11 cellular contexts compared by ENCODE assay signal in genomic region chr1:44786841-44787426, GRCh38. TPM values are rescaled to one million over a fixed set of nuclear protein-coding genes. Genes with fewer than 3 reads are reported as not detected.
DNase-seq lines count a peak whose midpoint lies in the region; ATAC-seq and TF ChIP-seq lines count a peak whose summit lies in the region.
"Had no signal": no experiment of that assay in that cellular context is flagged by ENCODE, and none has a peak within 500 bp of the region (broad histone marks: within the 10 kb centered on the region; RNA-seq: fewer than 3 reads in every experiment).

No MANE protein-coding gene starts in this region.

- BruUV-seq in PC-9 (replicated peaks; lab: Mats Ljungman, UMichigan): no TSS peak

- TF ChIP-seq EP300 in esophagus muscularis mucosa (IDR thresholded peaks at IDR 0.05) (no peak), sigmoid colon (IDR thresholded peaks at IDR 0.05) (no peak)

- H3K27ac ChIP-seq in PC-9: no peak overlapping the region
- peak overlapping the region; percentile 55 to 70 (median 64) for H3K27ac ChIP-seq in esophagus muscularis mucosa (replicated peaks in 1 of 4)
- peak overlapping the region; percentile 41 to 70 (median 64) for H3K27ac ChIP-seq in sigmoid colon
- H3K27ac ChIP-seq: SK-N-MC had no signal

- H2AFZ ChIP-seq in PC-9: no peak overlapping the region

- H3K36me3 ChIP-seq in ES-I3 (ENCODE audit: insufficient read depth, low read length): no peaks in the 10 kb centered on the region
- no peaks in the 10 kb centered on the region; the same call in 1 of the 2 replicates for H3K36me3 ChIP-seq in PC-9 (ENCODE audit: low read depth)
- H3K36me3 ChIP-seq in esophagus muscularis mucosa: peaks cover 0 to under 1% (median 0%) of the 10 kb centered on the region in 4 donors
- H3K36me3 ChIP-seq in sigmoid colon: peaks cover 0 to under 1% (median 0%) of the 10 kb centered on the region in 4 donors

- POLR2A ChIA-PET in PC-9 (lab: Charles Lee; ENCODE audit: unreplicated experiment): interaction anchor here (0.6 to 0.7 kb wide), 2 partner anchors 480 to 1437 kb away, joined by 3 to 10 read pairs; no protein-coding TSS in a partner anchor

- ATAC-seq in GM18873 (IDR thresholded peaks at IDR 0.05; ENCODE audit: low FRiP score, unreplicated experiment): no peak

- no peaks in the 10 kb centered on the region for H4K20me1 ChIP-seq in PC-9 (ENCODE audit: insufficient read depth)

- H3K4me2 ChIP-seq in PC-9: peak overlapping the region; percentile 63; the same call in 1 of the 2 replicates

- intact Hi-C loops in PC-9 (cut with micrococcal nuclease; ENCODE audit: unreplicated experiment): no loop called here
- intact Hi-C loops in esophagus muscularis mucosa (cut with DNase I): loop anchor here (5.0 kb wide), 2 partner anchors 35 to 225 kb away; partner anchors contain the start of genes HECTD3 and UROD
- intact Hi-C loops in sigmoid colon (cut with DNase I): loop anchor here (1.0 to 5.0 kb wide), 3 partner anchors 35 to 225 kb away; partner anchors contain the start of genes HECTD3 and UROD

- DNase-seq in PC-9 (no peak), esophagus muscularis mucosa (ENCODE audit: extremely low spot score) (no peak), sigmoid colon (no peak), DMS79 treated with DMSO at 0.1 percent for 48 hours (lab: John Stamatoyannopoulos, UW) (no peak), NCI-H1436 treated with DMSO at 0.1 percent for 48 hours (lab: John Stamatoyannopoulos, UW) (no peak), EL (no peak)
- DNase-seq: NCI-H187 treated with DMSO at 0.1 percent for 48 hours had no signal

- TF ChIP-seq POLR2A in esophagus muscularis mucosa (IDR thresholded peaks at IDR 0.05; ENCODE audit: low read depth) (no peak), sigmoid colon (IDR thresholded peaks at IDR 0.05) (no peak)

- H3F3A ChIP-seq in PC-9 (ENCODE audit: insufficient read depth, low read depth): peaks cover 18% of the 10 kb centered on the region

- H3K9me3 ChIP-seq in ES-I3 (ENCODE audit: control insufficient read depth, insufficient read depth, low read length) (no peaks in the 10 kb centered on the region), PC-9 (ENCODE audit: insufficient read depth, low read depth) (no peaks in the 10 kb centered on the region), esophagus muscularis mucosa (no peaks in the 10 kb centered on the region), sigmoid colon (no peaks in the 10 kb centered on the region)

- TF ChIP-seq CTCF in PC-9 (conservative IDR thresholded peaks at IDR 0.05) (no peak), esophagus muscularis mucosa (IDR thresholded peaks at IDR 0.05) (no peak), sigmoid colon (IDR thresholded peaks at IDR 0.05) (no peak)

- no peaks in the 10 kb centered on the region for H3K79me2 ChIP-seq in PC-9 (ENCODE audit: low read depth)

- peak overlapping the region; percentile 49 for H3K9ac ChIP-seq in ES-I3 (ENCODE audit: low read depth, low read length)

- H3K4me3 ChIP-seq in PC-9 (no peak overlapping the region), esophagus muscularis mucosa (peak overlapping the region; percentile 48 to 71 (median 58)), sigmoid colon (peak overlapping the region in 2 of 4 donors; percentile 55 to 61)
- H3K4me3 ChIP-seq: SK-N-MC had no signal

- no peaks in the 10 kb centered on the region for H3K27me3 ChIP-seq in PC-9 (ENCODE audit: insufficient read depth, low read depth)
- H3K27me3 ChIP-seq in esophagus muscularis mucosa: no peaks in the 10 kb centered on the region
- H3K27me3 ChIP-seq in sigmoid colon: no peaks in the 10 kb centered on the region

- H3K9me2 ChIP-seq in PC-9 (ENCODE audit: insufficient read depth): no peaks in the 10 kb centered on the region

- peaks cover 21% of the 10 kb centered on the region for H3K4me1 ChIP-seq in ES-I3 (ENCODE audit: insufficient read depth, low read length)
- no peaks in the 10 kb centered on the region for H3K4me1 ChIP-seq in PC-9 (replicated peaks; ENCODE audit: insufficient read depth)
- peaks cover 33 to 40% (median 36%) of the 10 kb centered on the region in 4 donors for H3K4me1 ChIP-seq in esophagus muscularis mucosa
- peaks cover 0 to 34% (median 25%) of the 10 kb centered on the region in 4 donors for H3K4me1 ChIP-seq in sigmoid colon

- WGBS in esophagus muscularis mucosa: 83% methylated on average over 9 of the region's 9 CpGs
- WGBS in sigmoid colon, 2 donors: 79 to 83% methylated on average over 9 of the region's 9 CpGs

- CTCF ChIA-PET in PC-9 (lab: Charles Lee): interaction anchor here (0.5 to 0.7 kb wide), 2 partner anchors 7 to 315 kb away, joined by 3 to 5 read pairs; no protein-coding TSS in a partner anchor

RNA-seq across cellular contexts. Expression of gene BEST4, which starts 1.0 kb away (rescaled TPM):
- total RNA-seq in PC-9 (2021) (0.70 and 1.3 TPM in 2 replicates), esophagus muscularis mucosa (under 1 TPM in 1 of 4 donors, not detected in 3; 0.29 TPM), sigmoid colon (1 to 10 TPM in 1 of 4 donors, under 1 TPM in 1, not detected in 2; 0.33 to 1.1 TPM)
- polyA plus RNA-seq in sigmoid colon: 10 to 100 TPM in 2 of 3 donors, 1 to 10 TPM in 1; 6.0 to 37.1 (median 10.2) TPM
- total RNA-seq: Daoy had no signal

RNA-seq across cellular contexts. Expression of gene RPS8, which starts 11.6 kb away (rescaled TPM):
- 2,059 and 2,176 TPM in 2 replicates for total RNA-seq in PC-9 (2021)
- 1,000 to 10,000 TPM; 1,063 to 2,408 (median 1,844) TPM for total RNA-seq in esophagus muscularis mucosa
- total RNA-seq in sigmoid colon: 1,000 to 10,000 TPM; 2,554 to 3,717 (median 3,009) TPM
- polyA plus RNA-seq in sigmoid colon: 1,000 to 10,000 TPM; 1,996 to 3,223 (median 2,310) TPM

RNA-seq across cellular contexts. Expression of gene PLK3, which starts 13.2 kb away (rescaled TPM):
- total RNA-seq in PC-9 (2021) (12.7 and 13.0 TPM in 2 replicates), esophagus muscularis mucosa (10 to 100 TPM in 2 of 4 donors, 1 to 10 TPM in 2; 7.9 to 46.4 (median 10.5) TPM), sigmoid colon (10 to 100 TPM in 2 of 4 donors, 1 to 10 TPM in 2; 8.2 to 28.1 (median 11.0) TPM)
- 10 to 100 TPM in 2 of 3 donors, 1 to 10 TPM in 1; 7.2 to 12.1 (median 10.2) TPM for polyA plus RNA-seq in sigmoid colon

RNA-seq across cellular contexts. Expression of gene DYNLT4, which starts 20.2 kb away (rescaled TPM):
- total RNA-seq in PC-9 (2021): 2.8 and 4.3 TPM in 2 replicates
- total RNA-seq in esophagus muscularis mucosa: under 1 TPM in 1 of 4 donors, not detected in 3; 0.83 TPM
- total RNA-seq in sigmoid colon: 1 to 10 TPM in 1 of 4 donors, not detected in 3; 1.1 TPM
- under 1 TPM in 1 of 3 donors, not detected in 2; 0.20 TPM for polyA plus RNA-seq in sigmoid colon
- total RNA-seq: Daoy had no signal

RNA-seq across cellular contexts. Expression of gene BTBD19, which starts 21.4 kb away (rescaled TPM):
- total RNA-seq in PC-9 (2021) (6.2 and 7.3 TPM in 2 replicates), esophagus muscularis mucosa (1 to 10 TPM; 2.7 to 6.6 (median 3.4) TPM), sigmoid colon (1 to 10 TPM; 2.7 to 9.4 (median 3.2) TPM)
- 1 to 10 TPM in 1 of 3 donors, under 1 TPM in 1, not detected in 1; 0.60 to 2.3 TPM for polyA plus RNA-seq in sigmoid colon
